1 cellular context compared by ENCODE assay signal in genomic region chr13:42549555-42549941, GRCh38.
TF ChIP-seq lines count a peak whose summit lies in the region.

No MANE protein-coding gene starts in this region.

TF ChIP-seq in GM23338, 12 proteins besides CTCF, POLR2A, EP300 and RAD21 (continued from another document):
- TF ChIP-seq ZNF462 (CRISPR knock-in tag; IDR thresholded peaks at IDR 0.05) (no peak), ZNF331 (CRISPR knock-in tag; IDR thresholded peaks at IDR 0.05; ENCODE audit: low read depth) (no peak), POLR2AphosphoS5 (IDR thresholded peaks at IDR 0.05; ENCODE audit: low read depth) (no peak), REST (IDR thresholded peaks at IDR 0.05; ENCODE audit: unreplicated experiment) (no peak), JUNB (IDR thresholded peaks at IDR 0.05; ENCODE audit: unreplicated experiment) (no peak), NANOG (IDR thresholded peaks at IDR 0.05; ENCODE audit: borderline replicate concordance) (no peak)
